ENCODE assay signal across 8 cellular contexts in genomic region chr6:150894935-150895686, GRCh38. TPM values are rescaled to one million over a fixed set of nuclear protein-coding genes. Genes with fewer than 3 reads are reported as not detected.
A peak's percentile ranks its signal among the peaks of the same experiment; 100 is the strongest.
DNase-seq lines count a peak whose midpoint lies in the region; ATAC-seq lines count a peak whose summit lies in the region.

No MANE protein-coding gene starts in this region.

- peak; percentile 42 for DNase-seq in DMS153 (lab: John Stamatoyannopoulos, UW)
- peak; percentile 16 for DNase-seq in HT-29 (ENCODE audit: low spot score)
- peak; percentile 13 to 36 for DNase-seq in activated CD4-positive, alpha-beta T cell treated with anti-CD3 and anti-CD28 coated beads, Interleukin-2, amount 50 U/mL, for 48 hours
- no peak for DNase-seq in Right ventricle myocardium superior
- DNase-seq in HCEC 1CT = no peak
- no peak for DNase-seq in GDM1 (lab: John Stamatoyannopoulos, UW)
- no peak for DNase-seq in SIG-M5 treated with dmso at 0.1 percent for 504 hours (lab: John Stamatoyannopoulos, UW; ENCODE audit: unreplicated experiment)

- intact Hi-C loops in Right ventricle myocardium superior (cut with DNase I) = loop anchor here (5.0 kb wide), 2 partner anchors 117 to 432 kb away; no protein-coding TSS in a partner anchor

- peak; percentile 61 for ATAC-seq in GM21360 (IDR thresholded peaks at IDR 0.05; ENCODE audit: unreplicated experiment)
- ATAC-seq in Right ventricle myocardium superior (ENCODE audit: poor library complexity) = peak; percentile 36

RNA-seq across cellular contexts. Expression of gene MTHFD1L, which starts 29.6 kb away (rescaled TPM):
- 14.7 and 16.4 TPM in 2 replicates for total RNA-seq in HT-29 (2014; rRNA removed; shearing (Covaris generic))
- 2.9 TPM for total RNA-seq in Right ventricle myocardium superior

Comparison
In these comparisons a context has a peak if more than half of its experiments do, and no peak if none do; other contexts are left out.
1. DNase-seq: peak in DMS153 (single experiment), HT-29 (single experiment) and activated CD4-positive, alpha-beta T cell treated with anti-CD3 and anti-CD28 coated beads, Interleukin-2, amount 50 U/mL, for 48 hours (2 of 2); none in Right ventricle myocardium superior (single experiment), HCEC 1CT (single experiment), GDM1 (single experiment) and SIG-M5 treated with dmso at 0.1 percent for 504 hours (single experiment).